8 cellular contexts compared by ENCODE assay signal in the genomic region with DNA sequence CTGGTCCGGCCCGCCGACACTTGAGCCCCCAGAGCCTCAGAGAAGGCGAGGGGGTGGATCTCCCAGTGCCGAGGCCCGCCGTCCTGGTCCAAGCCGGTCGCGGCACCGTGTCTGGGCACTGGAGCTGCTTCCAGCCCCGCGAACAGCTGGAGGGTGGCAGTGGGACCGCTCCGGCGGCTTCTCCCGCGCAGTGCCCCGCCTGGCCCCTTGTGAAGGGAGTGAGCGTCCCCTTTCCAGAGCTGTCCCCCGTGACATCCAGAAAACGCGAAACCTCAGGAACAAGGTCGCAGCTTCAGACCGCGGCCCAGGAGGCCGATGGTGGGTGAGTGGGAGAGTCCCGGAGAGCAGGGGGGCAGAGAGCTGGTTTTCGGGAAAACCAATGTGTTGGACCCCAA. TPM values are rescaled to one million over a fixed set of nuclear protein-coding genes. Genes with fewer than 3 reads are reported as not detected.
DNase-seq lines count a peak whose midpoint lies in the region; ATAC-seq and TF ChIP-seq lines count a peak whose summit lies in the region.

No MANE protein-coding gene starts in this region.

- H3K4me3 Mint-ChIP-seq in endothelial cell (ENCODE audit: unreplicated experiment) = peak overlapping the region; percentile 87

- no peak overlapping the region for H2BK20ac ChIP-seq in IMR-90 (ENCODE audit: low read depth, low read length)

- H2AK9ac ChIP-seq in IMR-90 (replicated peaks; ENCODE audit: low read depth, low read length, poor library complexity) = no peak overlapping the region

- POLR2A ChIA-PET in IMR-90 (lab: Charles Lee; ENCODE audit: unreplicated experiment) = no interaction called here

- TF ChIP-seq POLR2A in IMR-90 (IDR thresholded peaks at IDR 0.05; ENCODE audit: low read depth, low read length) = no peak

- H3K79me1 ChIP-seq in IMR-90 (ENCODE audit: low read depth in 1 of 2, low read length in 2 of 2) = no peaks in the 10 kb centered on the region

- no peak overlapping the region for H3K14ac ChIP-seq in IMR-90 (replicated peaks; ENCODE audit: low read depth, low read length)

- H3K56ac ChIP-seq in IMR-90 (ENCODE audit: extremely low read depth, insufficient read depth, low read length) = no peak overlapping the region

- no peak overlapping the region for H3K4ac ChIP-seq in IMR-90 (ENCODE audit: low read depth, low read length)

- WGBS in IMR-90 (ENCODE audit: extremely low coverage in 2 of 2, insufficient read length in 1 of 2), 2 experiments = 4% methylated on average over 12 of the region's 29 CpGs; no CpG with 5 or more reads in 1 of the 2 experiments
- 0 to 2% (median 1%) methylated on average over 28 to 29 of the region's 29 CpGs for WGBS in psoas muscle, 3 donors

- no peak overlapping the region for H3K9ac ChIP-seq in IMR-90 (ENCODE audit: low read depth, low read length)

- H3K4me3 ChIP-seq in IMR-90 (ENCODE audit: insufficient read depth, low read depth, low read length) (no peak overlapping the region), psoas muscle (peak overlapping the region; percentile 66)

- CTCF ChIA-PET in IMR-90 (lab: Yijun Ruan, JAX) = no interaction called here

- H3K9me1 ChIP-seq in IMR-90 (ENCODE audit: insufficient read depth, low read length) = no peaks in the 10 kb centered on the region

- H3K27ac ChIP-seq in IMR-90 (ENCODE audit: insufficient read depth, low read length) = no peak overlapping the region
- H3K27ac ChIP-seq in psoas muscle = no peak overlapping the region

- dilution Hi-C loops in IMR-90 (cut with HindIII; ENCODE audit: low sequenced_read_pairs, unreplicated experiment) = no loop called here

- no peak overlapping the region for H2BK15ac ChIP-seq in IMR-90 (ENCODE audit: low read depth, low read length)

- H2BK5ac ChIP-seq in IMR-90 (ENCODE audit: low read depth, low read length, poor library complexity, severe bottlenecking) = no peak overlapping the region

- TF ChIP-seq CTCF in IMR-90 (conservative IDR thresholded peaks at IDR 0.05; ENCODE audit: low read depth, low read length) (no peak), endothelial cell (IDR thresholded peaks at IDR 0.05; ENCODE audit: unreplicated experiment) (no peak), psoas muscle (IDR thresholded peaks at IDR 0.05) (no peak)

- H2BK120ac ChIP-seq in IMR-90 (ENCODE audit: low read depth, low read length) = no peak overlapping the region

- H4K91ac ChIP-seq in IMR-90 (ENCODE audit: insufficient read depth, low read depth, low read length) = no peak overlapping the region

- H4K20me1 ChIP-seq in IMR-90 (ENCODE audit: insufficient read depth, low read length) = peaks cover 54% of the 10 kb centered on the region

- BruUV-seq in IMR-90 (replicated peaks; lab: Mats Ljungman, UMichigan) = no TSS peak

- no peak overlapping the region for H4K5ac ChIP-seq in IMR-90 (ENCODE audit: low read depth, low read length)

- H3K27me3 ChIP-seq in IMR-90 (ENCODE audit: control insufficient read depth, insufficient read depth, low read length) (peaks cover 90% of the 10 kb centered on the region), psoas muscle (ENCODE audit: insufficient read depth in 3 of 3, low read length in 2 of 3) (peaks cover 5 to 97% (median 79%) of the 10 kb centered on the region in 3 donors)

- H3K4me1 Mint-ChIP-seq in endothelial cell (ENCODE audit: unreplicated experiment) = peaks cover 32% of the 10 kb centered on the region

- peaks cover 26% of the 10 kb centered on the region for H3K27me3 Mint-ChIP-seq in endothelial cell (ENCODE audit: unreplicated experiment)

- ATAC-seq in IMR-90 (ENCODE audit: low read depth) (no peak), psoas muscle (peak; percentile 6 to 37 (median 7))

- intact Hi-C loops in IMR-90 (cut with micrococcal nuclease) = no loop called here
- intact Hi-C loops in psoas muscle (cut with DNase I) = no loop called here

- no peak overlapping the region for H3K18ac ChIP-seq in IMR-90 (ENCODE audit: low read depth, low read length)

- DNase-seq in DMS53 (lab: John Stamatoyannopoulos, UW) (peak; percentile 75), DMS53 treated with DMSO at 0.1 percent for 48 hours (lab: John Stamatoyannopoulos, UW; ENCODE audit: unreplicated experiment) (no peak), IMR-90 (no peak), endothelial cell (ENCODE audit: low spot score) (no peak), psoas muscle (no peak), Ammon's horn (ENCODE audit: low spot score) (no peak), HCEC 1CT (no peak), iPS-NIHi11 (ENCODE audit: low spot score) (no peak)

- in situ Hi-C loops in IMR-90 (cut with MboI; ENCODE audit: low sequenced_read_pairs) = no loop called here

- no peaks in the 10 kb centered on the region for H3K9me3 Mint-ChIP-seq in endothelial cell (ENCODE audit: unreplicated experiment)

- H3K36me3 ChIP-seq in IMR-90 (ENCODE audit: control insufficient read depth, insufficient read depth, low read length) (no peaks in the 10 kb centered on the region), psoas muscle (ENCODE audit: insufficient read depth in 1 of 2, low read depth in 1 of 2) (no peaks in the 10 kb centered on the region)

- H3K23ac ChIP-seq in IMR-90 (ENCODE audit: low read depth, low read length) = peak overlapping the region; percentile 64; the same call in 1 of the 2 replicates

- H3K9me3 ChIP-seq in IMR-90 (ENCODE audit: control insufficient read depth, insufficient read depth, low read length) (peaks cover 19% of the 10 kb centered on the region), psoas muscle (no peaks in the 10 kb centered on the region)

- no peak overlapping the region for H3K27ac Mint-ChIP-seq in endothelial cell (ENCODE audit: unreplicated experiment)

- peaks cover 2% of the 10 kb centered on the region; the same call in 1 of the 2 replicates for H3K4me1 ChIP-seq in IMR-90 (ENCODE audit: control insufficient read depth, insufficient read depth, low read length)
- H3K4me1 ChIP-seq in psoas muscle = peaks cover 38% of the 10 kb centered on the region

- no peak for TF ChIP-seq RAD21 in IMR-90 (IDR thresholded peaks at IDR 0.05; ENCODE audit: low read length)

- peaks cover 8% of the 10 kb centered on the region for H3K36me3 Mint-ChIP-seq in endothelial cell (ENCODE audit: low read depth, unreplicated experiment)

- peak overlapping the region; percentile 54 for H2AFZ ChIP-seq in IMR-90 (replicated peaks; ENCODE audit: low read length, poor library complexity)

- H2AK5ac ChIP-seq in IMR-90 (ENCODE audit: low read depth, low read length) = no peak overlapping the region

- no peak overlapping the region for H4K8ac ChIP-seq in IMR-90 (ENCODE audit: low read depth in 2 of 2, low read length in 2 of 2)

- no peak overlapping the region; the same call in 1 of the 2 replicates for H3K4me2 ChIP-seq in IMR-90 (ENCODE audit: low read depth, low read length)

TF ChIP-seq in IMR-90, 13 proteins besides CTCF, POLR2A, EP300 and RAD21:
- TF ChIP-seq, protein P1, sequence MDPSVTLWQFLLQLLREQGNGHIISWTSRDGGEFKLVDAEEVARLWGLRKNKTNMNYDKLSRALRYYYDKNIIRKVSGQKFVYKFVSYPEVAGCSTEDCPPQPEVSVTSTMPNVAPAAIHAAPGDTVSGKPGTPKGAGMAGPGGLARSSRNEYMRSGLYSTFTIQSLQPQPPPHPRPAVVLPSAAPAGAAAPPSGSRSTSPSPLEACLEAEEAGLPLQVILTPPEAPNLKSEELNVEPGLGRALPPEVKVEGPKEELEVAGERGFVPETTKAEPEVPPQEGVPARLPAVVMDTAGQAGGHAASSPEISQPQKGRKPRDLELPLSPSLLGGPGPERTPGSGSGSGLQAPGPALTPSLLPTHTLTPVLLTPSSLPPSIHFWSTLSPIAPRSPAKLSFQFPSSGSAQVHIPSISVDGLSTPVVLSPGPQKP (IDR thresholded peaks at IDR 0.05; ENCODE audit: borderline replicate concordance, low read depth, low read length) = no peak
- TF ChIP-seq MAZ (IDR thresholded peaks at IDR 0.05; ENCODE audit: borderline replicate concordance, low read depth, low read length) (no peak), MAFK (IDR thresholded peaks at IDR 0.05; ENCODE audit: low read depth, low read length) (no peak), RFX5 (IDR thresholded peaks at IDR 0.05; ENCODE audit: low read depth, low read length) (no peak), MXI1 (IDR thresholded peaks at IDR 0.05; ENCODE audit: borderline replicate concordance, low read depth, low read length) (no peak), SMC3 (IDR thresholded peaks at IDR 0.05; ENCODE audit: low read depth, low read length) (no peak), BHLHE40 (IDR thresholded peaks at IDR 0.05; ENCODE audit: low read depth, low read length) (no peak), FOS (IDR thresholded peaks at IDR 0.05; ENCODE audit: low read depth, low read length) (no peak), RCOR1 (IDR thresholded peaks at IDR 0.05; ENCODE audit: insufficient replicate concordance, low read length) (no peak), CHD1 (IDR thresholded peaks at IDR 0.05; ENCODE audit: low read depth, low read length) (no peak)
- TF ChIP-seq, protein P2, sequence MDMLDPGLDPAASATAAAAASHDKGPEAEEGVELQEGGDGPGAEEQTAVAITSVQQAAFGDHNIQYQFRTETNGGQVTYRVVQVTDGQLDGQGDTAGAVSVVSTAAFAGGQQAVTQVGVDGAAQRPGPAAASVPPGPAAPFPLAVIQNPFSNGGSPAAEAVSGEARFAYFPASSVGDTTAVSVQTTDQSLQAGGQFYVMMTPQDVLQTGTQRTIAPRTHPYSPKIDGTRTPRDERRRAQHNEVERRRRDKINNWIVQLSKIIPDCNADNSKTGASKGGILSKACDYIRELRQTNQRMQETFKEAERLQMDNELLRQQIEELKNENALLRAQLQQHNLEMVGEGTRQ (IDR thresholded peaks at IDR 0.05; ENCODE audit: low read depth, low read length) = no peak
TF ChIP-seq in IMR-90: peak in this region for 0.

RNA-seq across cellular contexts. Expression of a gene that starts 0.6 kb away (rescaled TPM):
- total RNA-seq in IMR-90 (2012; rRNA removed) = not detected in 2 replicates
- not detected in 2 replicates for polyA plus RNA-seq in IMR-90 (2012; rRNA removed)
- not detected in 2 replicates for polyA plus RNA-seq in IMR-90 (2012; cell fraction: cytosol; rRNA removed)
- polyA plus RNA-seq in IMR-90 (2012; cell fraction: nucleus; rRNA removed; ENCODE audit: low replicate concordance) = not detected in 2 replicates
- total RNA-seq in endothelial cell (ENCODE audit: unreplicated experiment) = 3.7 TPM
- total RNA-seq in psoas muscle = not detected
- polyA plus RNA-seq in psoas muscle = under 1 TPM in 1 of 3 donors, not detected in 2; 0.01 TPM

RNA-seq across cellular contexts. Expression of a gene that starts 29.5 kb away (rescaled TPM):
- total RNA-seq in IMR-90 (2012; rRNA removed) = 15.8 and 17.4 TPM in 2 replicates
- polyA plus RNA-seq in IMR-90 (2012; rRNA removed) = 14.3 and 14.9 TPM in 2 replicates
- polyA plus RNA-seq in IMR-90 (2012; cell fraction: cytosol; rRNA removed) = 17.3 and 23.3 TPM in 2 replicates
- 4.1 and 5.8 TPM in 2 replicates for polyA plus RNA-seq in IMR-90 (2012; cell fraction: nucleus; rRNA removed; ENCODE audit: low replicate concordance)
- total RNA-seq in endothelial cell (ENCODE audit: unreplicated experiment) = 12.2 TPM
- 10 to 100 TPM; 23.3 to 34.0 (median 29.1) TPM for total RNA-seq in psoas muscle
- polyA plus RNA-seq in psoas muscle = 10 to 100 TPM; 19.1 to 46.0 (median 39.1) TPM
